10 cellular contexts compared by ENCODE assay signal in the genomic region with DNA sequence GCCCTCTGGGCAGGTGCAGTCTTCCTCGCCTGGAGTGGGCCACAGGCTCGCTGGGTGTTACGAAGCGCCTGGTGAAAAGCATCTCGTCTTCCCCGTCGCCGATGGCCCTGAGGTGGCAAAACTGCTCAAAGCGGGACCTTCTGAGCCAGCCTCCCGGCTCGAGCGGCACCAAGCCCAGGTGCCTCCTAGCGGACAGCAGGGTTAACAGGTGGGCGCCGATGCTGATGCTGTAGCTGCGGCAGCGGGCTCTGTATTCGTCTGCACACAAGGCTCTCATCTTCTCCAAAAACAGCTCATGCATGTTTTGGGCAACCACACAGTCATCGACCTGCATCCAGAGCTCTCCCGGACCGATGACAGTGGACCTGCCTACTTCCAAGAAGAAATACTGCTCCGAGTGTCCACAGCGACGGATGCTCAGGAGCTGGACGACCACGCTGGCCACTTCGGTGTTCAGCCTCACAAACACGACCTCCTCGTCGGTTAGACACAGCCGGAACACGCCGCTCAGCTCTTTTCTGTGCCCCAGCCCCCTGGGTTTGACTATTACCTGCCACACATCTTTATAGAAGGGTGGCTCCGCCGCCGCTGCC. TPM values are rescaled to one million over a fixed set of nuclear protein-coding genes. Genes with fewer than 3 reads are reported as not detected.
A peak's percentile ranks its signal among the peaks of the same experiment; 100 is the strongest.
DNase-seq lines count a peak whose midpoint lies in the region; ATAC-seq and TF ChIP-seq lines count a peak whose summit lies in the region.
"Had no signal": no experiment of that assay in that cellular context is flagged by ENCODE, and none has a peak within 500 bp of the region (broad histone marks: within the 10 kb centered on the region; RNA-seq: fewer than 3 reads in every experiment).

No MANE protein-coding gene starts in this region.

- intact Hi-C loops in activated CD4-positive, alpha-beta T cell treated with anti-CD3 and anti-CD28 coated beads for 36 hours (cut with DNase I, micrococcal nuclease), result loop anchor here in 1 of 2 experiments (10.0 kb wide), 1 partner anchor 1150 kb away; no protein-coding TSS in a partner anchor

- H3K4me1 ChIP-seq in iPS-20b (ENCODE audit: insufficient read depth, low read length), result peaks cover 12% of the 10 kb centered on the region; the same call in 1 of the 2 replicates
- H3K4me1 ChIP-seq in thoracic aorta (ENCODE audit: control insufficient read depth in 1 of 2, low read depth in 2 of 2), result peaks cover 0 to 10% of the 10 kb centered on the region in 2 donors

- no peak overlapping the region for H3K27ac Mint-ChIP-seq in activated CD4-positive, alpha-beta T cell treated with anti-CD3 and anti-CD28 coated beads for 36 hours
- H3K27ac Mint-ChIP-seq in activated CD4-positive, alpha-beta T cell treated with anti-CD3 and anti-CD28 coated beads, Interleukin-2, amount 10 ng/mL, durations not matched to agents 7 days and 5 days, result no peak overlapping the region
- H3K27ac Mint-ChIP-seq: activated CD8-positive, alpha-beta T cell treated with anti-CD3 and anti-CD28 coated beads for 36 hours had no signal

- peaks cover 61% of the 10 kb centered on the region for H3K27me3 ChIP-seq in iPS-20b (ENCODE audit: insufficient read depth, low read length)
- no peaks in the 10 kb centered on the region for H3K27me3 ChIP-seq in thoracic aorta (replicated peaks; ENCODE audit: insufficient read depth)

- no peak for ATAC-seq in activated CD4-positive, alpha-beta T cell treated with anti-CD3 and anti-CD28 coated beads for 36 hours
- ATAC-seq in thoracic aorta (ENCODE audit: insufficient number of reproducible peaks, low FRiP score, low read depth), result no peak
- ATAC-seq: activated CD8-positive, alpha-beta T cell treated with anti-CD3 and anti-CD28 coated beads for 36 hours had no signal

- no peaks in the 10 kb centered on the region for H3K4me1 Mint-ChIP-seq in activated CD4-positive, alpha-beta T cell treated with anti-CD3 and anti-CD28 coated beads for 36 hours
- H3K4me1 Mint-ChIP-seq in activated CD4-positive, alpha-beta T cell treated with anti-CD3 and anti-CD28 coated beads, Interleukin-2, amount 10 ng/mL, durations not matched to agents 7 days and 5 days, result no peaks in the 10 kb centered on the region

- H3K27ac ChIP-seq in iPS-20b (ENCODE audit: low read length) (no peak overlapping the region), thoracic aorta (no peak overlapping the region)

- H3K4me3 ChIP-seq in iPS-20b (ENCODE audit: low read length) (peak overlapping the region; percentile 74), thoracic aorta (peak overlapping the region; percentile 69)

- peaks cover 26% of the 10 kb centered on the region for H3K27me3 Mint-ChIP-seq in activated CD4-positive, alpha-beta T cell treated with anti-CD3 and anti-CD28 coated beads for 36 hours
- peaks cover 50% of the 10 kb centered on the region for H3K27me3 Mint-ChIP-seq in activated CD4-positive, alpha-beta T cell treated with anti-CD3 and anti-CD28 coated beads, Interleukin-2, amount 10 ng/mL, durations not matched to agents 7 days and 5 days

- H3K9me3 Mint-ChIP-seq in activated CD4-positive, alpha-beta T cell treated with anti-CD3 and anti-CD28 coated beads for 36 hours (ENCODE audit: low read depth), result no peaks in the 10 kb centered on the region
- H3K9me3 Mint-ChIP-seq in activated CD4-positive, alpha-beta T cell treated with anti-CD3 and anti-CD28 coated beads, Interleukin-2, amount 10 ng/mL, durations not matched to agents 7 days and 5 days, result no peaks in the 10 kb centered on the region
- H3K9me3 Mint-ChIP-seq: activated CD8-positive, alpha-beta T cell treated with anti-CD3 and anti-CD28 coated beads for 36 hours had no signal

- H3K36me3 ChIP-seq in iPS-20b (ENCODE audit: insufficient read depth, low read depth, low read length) (no peaks in the 10 kb centered on the region), thoracic aorta (no peaks in the 10 kb centered on the region)

- POLR2A ChIA-PET in activated CD4-positive, alpha-beta T cell treated with anti-CD3 and anti-CD28 coated beads for 36 hours (lab: Charles Lee), result no interaction called here
- POLR2A ChIA-PET in activated CD4-positive, alpha-beta T cell treated with anti-CD3 and anti-CD28 coated beads, Interleukin-2, amount 10 ng/mL, durations not matched to agents 7 days and 5 days (lab: Charles Lee), result no interaction called here

- CTCF ChIA-PET in activated CD4-positive, alpha-beta T cell treated with anti-CD3 and anti-CD28 coated beads for 36 hours (lab: Charles Lee), result interaction anchor here (0.6 kb wide), 1 partner anchor 561 kb away, joined by 4 read pairs; no protein-coding TSS in a partner anchor
- CTCF ChIA-PET in activated CD4-positive, alpha-beta T cell treated with anti-CD3 and anti-CD28 coated beads, Interleukin-2, amount 10 ng/mL, durations not matched to agents 7 days and 5 days (lab: Charles Lee), result no interaction called here

- H3K4me3 Mint-ChIP-seq in activated CD4-positive, alpha-beta T cell treated with anti-CD3 and anti-CD28 coated beads for 36 hours, result no peak overlapping the region
- H3K4me3 Mint-ChIP-seq in activated CD4-positive, alpha-beta T cell treated with anti-CD3 and anti-CD28 coated beads, Interleukin-2, amount 10 ng/mL, durations not matched to agents 7 days and 5 days, result no peak overlapping the region
- H3K4me3 Mint-ChIP-seq: activated CD8-positive, alpha-beta T cell treated with anti-CD3 and anti-CD28 coated beads for 36 hours had no signal

- no peaks in the 10 kb centered on the region for H3K9me3 ChIP-seq in iPS-20b (ENCODE audit: insufficient read depth, low read depth, low read length)
- H3K9me3 ChIP-seq in thoracic aorta, result no peaks in the 10 kb centered on the region

- no peak for TF ChIP-seq CTCF in thoracic aorta (IDR thresholded peaks at IDR 0.05)

- H3K36me3 Mint-ChIP-seq in activated CD4-positive, alpha-beta T cell treated with anti-CD3 and anti-CD28 coated beads for 36 hours (ENCODE audit: low read depth), result no peaks in the 10 kb centered on the region
- no peaks in the 10 kb centered on the region for H3K36me3 Mint-ChIP-seq in activated CD4-positive, alpha-beta T cell treated with anti-CD3 and anti-CD28 coated beads, Interleukin-2, amount 10 ng/mL, durations not matched to agents 7 days and 5 days (ENCODE audit: low read depth)

- peak; percentile 24 for DNase-seq in activated CD4-positive, alpha-beta T cell treated with anti-CD3 and anti-CD28 coated beads for 36 hours
- DNase-seq in activated CD4-positive, alpha-beta T cell treated with anti-CD3 and anti-CD28 coated beads, Interleukin-2, amount 10 ng/mL, durations not matched to agents 7 days and 5 days, result no peak
- peak; percentile 54 for DNase-seq in NCI-H69 (lab: John Stamatoyannopoulos, UW)
- DNase-seq in thoracic aorta (ENCODE audit: low spot score), result no peak
- DNase-seq in activated CD4-positive, CD25-positive, alpha-beta regulatory T cell treated with anti-CD3 and anti-CD28 coated beads, Interleukin-2, amount 50 U/mL, for 72 hours, result no peak
- no peak for DNase-seq in stimulated activated CD4-positive, alpha-beta T cell treated with anti-CD3 and anti-CD28 coated beads, Interleukin-4, amount 100 ng/mL, for 24 hours
- DNase-seq in NK-92 treated with Interleukin-12 subunit alpha and Interleukin-12 subunit beta, amount 100 ng/mL, for 24 hours (lab: John Stamatoyannopoulos, UW), result no peak
- DNase-seq: activated CD8-positive, alpha-beta T cell treated with anti-CD3 and anti-CD28 coated beads for 36 hours; stimulated activated CD4-positive, alpha-beta T cell treated with anti-CD3 and anti-CD28 coated beads, Interleukin-4, amount 100 ng/mL, for 4 hours had no signal

- peak overlapping the region; percentile 53; the same call in 1 of the 2 replicates for H3K9ac ChIP-seq in iPS-20b (ENCODE audit: low read depth, low read length)

RNA-seq across cellular contexts. Expression of a gene that starts 1.2 kb away (rescaled TPM):
- total RNA-seq in activated CD4-positive, alpha-beta T cell treated with anti-CD3 and anti-CD28 coated beads for 36 hours, result not detected
- not detected for total RNA-seq in activated CD4-positive, alpha-beta T cell treated with anti-CD3 and anti-CD28 coated beads, Interleukin-2, amount 10 ng/mL, durations not matched to agents 7 days and 5 days
- not detected for total RNA-seq in thoracic aorta
- total RNA-seq: activated CD8-positive, alpha-beta T cell treated with anti-CD3 and anti-CD28 coated beads for 36 hours had no signal

Comparison
In these comparisons a context has a peak if more than half of its experiments do, and no peak if none do; other contexts are left out.
1. DNase-seq: peak in activated CD4-positive, alpha-beta T cell treated with anti-CD3 and anti-CD28 coated beads for 36 hours (single experiment) and NCI-H69 (single experiment); none in activated CD4-positive, alpha-beta T cell treated with anti-CD3 and anti-CD28 coated beads, Interleukin-2, amount 10 ng/mL, durations not matched to agents 7 days and 5 days (single experiment), thoracic aorta (single experiment), activated CD4-positive, CD25-positive, alpha-beta regulatory T cell treated with anti-CD3 and anti-CD28 coated beads, Interleukin-2, amount 50 U/mL, for 72 hours (single experiment), stimulated activated CD4-positive, alpha-beta T cell treated with anti-CD3 and anti-CD28 coated beads, Interleukin-4, amount 100 ng/mL, for 24 hours (single experiment) and NK-92 treated with Interleukin-12 subunit alpha and Interleukin-12 subunit beta, amount 100 ng/mL, for 24 hours (single experiment).